Comparison of ENCODE assay signal across 8 cellular contexts in genomic region chr20:43448748-43449535, GRCh38. TPM values are rescaled to one million over a fixed set of nuclear protein-coding genes. Genes with fewer than 3 reads are reported as not detected.
DNase-seq lines count a peak whose midpoint lies in the region; ATAC-seq and TF ChIP-seq lines count a peak whose summit lies in the region.

No MANE protein-coding gene starts in this region.

- H3K4me1 ChIP-seq in cardiac muscle cell (ENCODE audit: low read depth), result no peaks in the 10 kb centered on the region

- peak; percentile 70 for TF ChIP-seq CTCF in cardiac muscle cell (IDR thresholded peaks at IDR 0.05; ENCODE audit: low read depth, low read length)
- peak; percentile 86 for TF ChIP-seq CTCF in retinal pigment epithelial cell (conservative IDR thresholded peaks at IDR 0.05; ENCODE audit: low read depth, low read length)

- in situ Hi-C loops in KBM-7 (cut with MboI; ENCODE audit: low pct_unique_long_range_greater_than_20kb, low sequenced_read_pairs) (no loop called here), SK-MEL-5 (cut with HindIII; ENCODE audit: low pct_unique_long_range_greater_than_20kb, low sequenced_read_pairs) (no loop called here)

- H3K36me3 ChIP-seq in cardiac muscle cell, result no peaks in the 10 kb centered on the region

- no peak overlapping the region for H3K27ac ChIP-seq in cardiac muscle cell

- DNase-seq in Daoy (ENCODE audit: low read depth) (peak; percentile 27), KBM-7 (peak; percentile 72), SK-MEL-5 (ENCODE audit: low read depth, low spot score) (peak; percentile 75), cardiac muscle cell (ENCODE audit: low read depth in 1 of 2, low spot score in 1 of 2) (peak; percentile 55 to 59), retinal pigment epithelial cell (ENCODE audit: low read depth) (no peak)
- DNase-seq in activated naive CD8-positive, alpha-beta T cell treated with anti-CD3 and anti-CD28 coated beads, Interleukin-2, amount 50 U/mL, for 16 hours (ENCODE audit: low read depth, low spot score), result peak; percentile 9

- H3K9me3 ChIP-seq in cardiac muscle cell (ENCODE audit: low read depth), result no peaks in the 10 kb centered on the region

- no peaks in the 10 kb centered on the region for H3K27me3 ChIP-seq in cardiac muscle cell

- no peak for ATAC-seq in GM19467 (IDR thresholded peaks at IDR 0.05; ENCODE audit: unreplicated experiment)
- ATAC-seq in HG03139 (IDR thresholded peaks at IDR 0.05; ENCODE audit: unreplicated experiment), result no peak

- H3K4me3 ChIP-seq in cardiac muscle cell, result no peak overlapping the region
- no peak overlapping the region for H3K4me3 ChIP-seq in retinal pigment epithelial cell (ENCODE audit: low read length)

RNA-seq across cellular contexts. Expression of gene SRSF6, which starts 8.8 kb away (rescaled TPM):
- total RNA-seq in Daoy (2014; rRNA removed; shearing (Covaris generic)), result 38.9 and 39.2 TPM in 2 replicates
- 45.6 and 48.8 TPM in 2 replicates for total RNA-seq in SK-MEL-5 (2014; rRNA removed; shearing (Covaris generic))
- 108 and 146 TPM in 2 replicates for polyA plus RNA-seq in SK-MEL-5 (2015; cell fraction: cytosol; rRNA removed)
- polyA plus RNA-seq in SK-MEL-5 (2015; cell fraction: nucleus; rRNA removed), result 730 and 807 TPM in 2 replicates
- total RNA-seq in cardiac muscle cell, result 59.1 and 60.7 TPM in 2 replicates
- polyA plus RNA-seq in cardiac muscle cell, result 47.3 and 56.0 TPM in 2 replicates

RNA-seq across cellular contexts. Expression of gene L3MBTL1, which starts 58.6 kb away (rescaled TPM):
- total RNA-seq in Daoy (2014; rRNA removed; shearing (Covaris generic)), result 4.8 and 8.3 TPM in 2 replicates
- 1.2 and 2.0 TPM in 2 replicates for total RNA-seq in SK-MEL-5 (2014; rRNA removed; shearing (Covaris generic))
- polyA plus RNA-seq in SK-MEL-5 (2015; cell fraction: cytosol; rRNA removed), result 1.2 and 1.5 TPM in 2 replicates
- polyA plus RNA-seq in SK-MEL-5 (2015; cell fraction: nucleus; rRNA removed), result 11.7 and 15.2 TPM in 2 replicates
- total RNA-seq in cardiac muscle cell, result 30.7 and 115 TPM in 2 replicates
- 17.8 and 22.6 TPM in 2 replicates for polyA plus RNA-seq in cardiac muscle cell
